Comparison of ENCODE assay signal across 13 cellular contexts in genomic region chr2:216793386-216793785, GRCh38.
"Had no signal": no experiment of that assay in that cellular context is flagged by ENCODE, and none has a peak within 500 bp of the region (broad histone marks: within the 10 kb centered on the region; RNA-seq: fewer than 3 reads in every experiment).

No MANE protein-coding gene starts in this region.

- DNase-seq: activated CD4-positive, alpha-beta T cell treated with anti-CD3 and anti-CD28 coated beads, Interleukin-2, amount 50 U/mL, for 4 hours; activated gamma-delta T cell treated with Interleukin-2 at 50 U/mL for 16 hours; dorsolateral prefrontal cortex; naive thymus-derived CD4-positive, alpha-beta T cell; ovary; right lobe of liver; spleen; stimulated activated CD4-positive, alpha-beta T cell treated with anti-CD3 and anti-CD28 coated beads, Interleukin-4, amount 100 ng/mL, for 4 hours; stimulated activated naive CD4-positive, alpha-beta T cell; upper lobe of left lung had no signal

- H3K4me3 ChIP-seq: cardiac muscle cell, dorsolateral prefrontal cortex, ovary, right lobe of liver, spleen, upper lobe of left lung had no signal

- H3K27me3 ChIP-seq: cardiac muscle cell, ovary, right lobe of liver, upper lobe of left lung had no signal

- H3K27ac ChIP-seq: cardiac muscle cell, right lobe of liver, spleen had no signal

- H3K4me3 Mint-ChIP-seq: memory B cell; naive thymus-derived CD4-positive, alpha-beta T cell had no signal

- H3K27ac Mint-ChIP-seq: activated naive CD4-positive, alpha-beta T cell treated with anti-CD3 and anti-CD28 coated beads, Interleukin-2, amount 50 U/mL, for 72 hours; memory B cell; naive thymus-derived CD4-positive, alpha-beta T cell had no signal

- H3K9me3 Mint-ChIP-seq: activated naive CD4-positive, alpha-beta T cell treated with anti-CD3 and anti-CD28 coated beads, Interleukin-2, amount 50 U/mL, for 72 hours; memory B cell; naive thymus-derived CD4-positive, alpha-beta T cell had no signal

- H3K9me3 ChIP-seq: ovary, right lobe of liver, spleen, upper lobe of left lung had no signal

- H3K36me3 ChIP-seq: cardiac muscle cell, ovary, right lobe of liver, spleen, upper lobe of left lung had no signal

- H3K4me1 Mint-ChIP-seq: memory B cell; naive thymus-derived CD4-positive, alpha-beta T cell had no signal

- ATAC-seq: activated naive CD4-positive, alpha-beta T cell treated with anti-CD3 and anti-CD28 coated beads, Interleukin-2, amount 50 U/mL, for 72 hours; naive thymus-derived CD4-positive, alpha-beta T cell; right lobe of liver had no signal

- H3K4me1 ChIP-seq: right lobe of liver, spleen had no signal

- H3K36me3 Mint-ChIP-seq: activated naive CD4-positive, alpha-beta T cell treated with anti-CD3 and anti-CD28 coated beads, Interleukin-2, amount 50 U/mL, for 72 hours; memory B cell; naive thymus-derived CD4-positive, alpha-beta T cell had no signal
